ENCODE assay signal across 9 cellular contexts in genomic region chr15:79310985-79311900, GRCh38. TPM values are rescaled to one million over a fixed set of nuclear protein-coding genes. Genes with fewer than 3 reads are reported as not detected.
DNase-seq lines count a peak whose midpoint lies in the region; ATAC-seq, FAIRE-seq and TF ChIP-seq lines count a peak whose summit lies in the region.
"Had no signal": no experiment of that assay in that cellular context is flagged by ENCODE, and none has a peak within 500 bp of the region (broad histone marks: within the 10 kb centered on the region; RNA-seq: fewer than 3 reads in every experiment).

TMED3 (plus strand) TSS chr15:79311112; CDS start chr15:79311250, 138 bp downstream.

- CTCF ChIA-PET in AG04450 (lab: Charles Lee), result interaction anchor here (0.6 to 1.4 kb wide), 8 partner anchors 29 to 815 kb away, joined by 3 to 5 read pairs (median 3); no protein-coding TSS in a partner anchor

- TF ChIP-seq CTCF in AG04450 (IDR thresholded peaks at IDR 0.05; ENCODE audit: low read depth, low read length) (peak; percentile 36), WI38 (IDR thresholded peaks at IDR 0.05; ENCODE audit: low read depth, low read length) (0 out of 2 replicates have a peak, but pooled peaks have one; percentile 23), bronchial epithelial cell (IDR thresholded peaks at IDR 0.05; ENCODE audit: insufficient read depth, low read length, severe bottlenecking) (peak; percentile 28)

- ATAC-seq in GM18861 (IDR thresholded peaks at IDR 0.05; ENCODE audit: unreplicated experiment) (peak; percentile 89), HG03095 (IDR thresholded peaks at IDR 0.05; ENCODE audit: unreplicated experiment) (peak; percentile 87)

- POLR2A ChIA-PET in AG04450 (lab: Yijun Ruan, JAX), result interaction anchor here (0.6 to 0.8 kb wide), 3 partner anchors 105 to 1006 kb away, joined by 3 read pairs; no protein-coding TSS in a partner anchor

- DNase-seq in AG04450 (ENCODE audit: low read depth, low spot score), result peak; percentile 63
- DNase-seq in NCI-H2171 (lab: John Stamatoyannopoulos, UW), result peak; percentile 87
- DNase-seq in bronchial epithelial cell (ENCODE audit: low read depth), result peak; percentile 71
- peak; percentile 72 for DNase-seq in inferior parietal cortex (ENCODE audit: extremely low spot score)
- peak; percentile 69 to 71 for DNase-seq in stimulated activated CD4-positive, alpha-beta T cell treated with anti-CD3 and anti-CD28 coated beads, Interleukin-12 subunit alpha, Interleukin-12 subunit beta, amount 100 ng/mL, for 24 hours (ENCODE audit: low read depth in 2 of 2)

- peak within 1 kb of the TSS; percentile 92 for H3K4me3 ChIP-seq in AG04450 (ENCODE audit: low read depth, low read length)
- H3K4me3 ChIP-seq in WI38 (ENCODE audit: low read depth, low read length), result peak within 1 kb of the TSS; percentile 92
- peak within 1 kb of the TSS; percentile 74 for H3K4me3 ChIP-seq in bronchial epithelial cell (ENCODE audit: low read depth, low read length)

- no peak for FAIRE-seq in bronchial epithelial cell (lab: Jason Lieb, UNC)
- FAIRE-seq: TTC549 had no signal

- peaks cover 11% of the 10 kb centered on the region for H3K36me3 ChIP-seq in bronchial epithelial cell (ENCODE audit: control insufficient read depth, insufficient read depth, low read length)

- H3K9me3 ChIP-seq in AG04450 (ENCODE audit: control insufficient read depth, insufficient read depth, low read length), result peaks cover 5% of the 10 kb centered on the region; the same call in 1 of the 2 replicates

- peaks cover 5% of the 10 kb centered on the region for H3K27me3 ChIP-seq in AG04450 (ENCODE audit: control insufficient read depth, insufficient read depth, low read length)
- no peaks in the 10 kb centered on the region for H3K27me3 ChIP-seq in bronchial epithelial cell (ENCODE audit: control insufficient read depth, insufficient read depth, low read length)

- peak within 1 kb of the TSS; percentile 75 for H3K27ac ChIP-seq in AG04450 (ENCODE audit: low read depth, low read length)

RNA-seq across cellular contexts. Expression of gene TMED3, which starts in this region (rescaled TPM):
- polyA plus RNA-seq in AG04450 (2011; rRNA removed), result 212 and 242 TPM in 2 replicates
- 93.2 and 109 TPM in 2 replicates for polyA minus RNA-seq in AG04450 (2011; rRNA and poly(A)+ RNA removed)
- 99.9 and 120 TPM in 2 replicates for total RNA-seq in bronchial epithelial cell

Comparison
In these comparisons a context has a peak if more than half of its experiments do, and no peak if none do; other contexts are left out.
1. Peak in every context shown above with its lines: DNase-seq, ATAC-seq, H3K4me3 ChIP-seq and H3K27ac ChIP-seq.